1 cellular context compared by ENCODE assay signal in genomic region chr1:19814681-19815503, GRCh38.
TF ChIP-seq lines count a peak whose summit lies in the region.

Gene RNF186, minus strand, starts transcription at chr1:19815283. Its CDS starts 182 bp downstream, at chr1:19815101.

TF ChIP-seq in H1, 55 proteins besides CTCF, POLR2A, EP300 and RAD21:
- no peak for TF ChIP-seq GTF2F1 (IDR thresholded peaks at IDR 0.05; ENCODE audit: borderline replicate concordance, low read depth, low read length)
- TF ChIP-seq TEAD4 (IDR thresholded peaks at IDR 0.05; ENCODE audit: low read depth, low read length), result no peak
- TF ChIP-seq RBBP5 (IDR thresholded peaks at IDR 0.05; ENCODE audit: borderline replicate concordance, low read depth, low read length), result no peak
- no peak for TF ChIP-seq SIRT6 (IDR thresholded peaks at IDR 0.05; ENCODE audit: low read length)
